ENCODE assay signal across 21 cellular contexts in genomic region chr7:77354914-77355313, GRCh38.
"Had no signal": no experiment of that assay in that cellular context is flagged by ENCODE, and none has a peak within 500 bp of the region (broad histone marks: within the 10 kb centered on the region; RNA-seq: fewer than 3 reads in every experiment).

No MANE protein-coding gene starts in this region.

- ATAC-seq: activated CD4-positive, alpha-beta T cell treated with anti-CD3 and anti-CD28 coated beads for 36 hours; activated CD8-positive, alpha-beta memory T cell treated with anti-CD3 and anti-CD28 coated beads, Interleukin-2, amount 10 ng/mL, durations not matched to agents 7 days and 5 days; left lobe of liver; sciatic nerve had no signal

- H3K27me3 ChIP-seq: brain microvascular endothelial cell, colonic mucosa, neutrophil, transverse colon, uterus had no signal

- H3K4me3 ChIP-seq: colonic mucosa, lung, smooth muscle cell, transverse colon, uterus had no signal

- H3K27ac ChIP-seq: brain microvascular endothelial cell, colonic mucosa, neutrophil, parathyroid adenoma, transverse colon, uterus had no signal

- H3K27me3 Mint-ChIP-seq: activated CD4-positive, alpha-beta T cell treated with anti-CD3 and anti-CD28 coated beads for 36 hours; activated CD8-positive, alpha-beta memory T cell treated with anti-CD3 and anti-CD28 coated beads, Interleukin-2, amount 10 ng/mL, durations not matched to agents 7 days and 5 days; activated naive CD4-positive, alpha-beta T cell treated with anti-CD3 and anti-CD28 coated beads, Interleukin-2, amount 10 ng/mL, durations not matched to agents 7 days and 5 days had no signal

- DNase-seq: activated CD4-positive, alpha-beta memory T cell treated with anti-CD3 and anti-CD28 coated beads, Interleukin-2, amount 10 ng/mL, durations not matched to agents 7 days and 5 days; activated CD4-positive, alpha-beta T cell treated with anti-CD3 and anti-CD28 coated beads for 36 hours; activated CD8-positive, alpha-beta memory T cell treated with anti-CD3 and anti-CD28 coated beads, Interleukin-2, amount 10 ng/mL, durations not matched to agents 7 days and 5 days; activated naive CD4-positive, alpha-beta T cell treated with anti-CD3 and anti-CD28 coated beads, Interleukin-2, amount 10 ng/mL, durations not matched to agents 7 days and 5 days; activated T-cell treated with anti-CD3 and anti-CD28 coated beads, Interleukin-2, amount 50 U/mL, for 1 hour; aorta; brain microvascular endothelial cell; colonic mucosa; erythroblast; hypothalamus; stimulated activated CD4-positive, alpha-beta T cell treated with anti-CD3 and anti-CD28 coated beads, Interleukin-4, amount 100 ng/mL, for 1 hour; substantia nigra; transverse colon; uterus had no signal

- H3K9me3 ChIP-seq: colonic mucosa, neutrophil, transverse colon, uterus had no signal

- H3K27ac Mint-ChIP-seq: activated CD4-positive, alpha-beta memory T cell treated with anti-CD3 and anti-CD28 coated beads, Interleukin-2, amount 10 ng/mL, durations not matched to agents 7 days and 5 days; activated CD4-positive, alpha-beta T cell treated with anti-CD3 and anti-CD28 coated beads for 36 hours; activated CD8-positive, alpha-beta memory T cell treated with anti-CD3 and anti-CD28 coated beads, Interleukin-2, amount 10 ng/mL, durations not matched to agents 7 days and 5 days had no signal

- H3K4me3 Mint-ChIP-seq: activated CD4-positive, alpha-beta memory T cell treated with anti-CD3 and anti-CD28 coated beads, Interleukin-2, amount 10 ng/mL, durations not matched to agents 7 days and 5 days; activated CD4-positive, alpha-beta T cell treated with anti-CD3 and anti-CD28 coated beads for 36 hours; activated CD8-positive, alpha-beta memory T cell treated with anti-CD3 and anti-CD28 coated beads, Interleukin-2, amount 10 ng/mL, durations not matched to agents 7 days and 5 days had no signal

- H3K4me1 ChIP-seq: colonic mucosa, uterus had no signal

- H3K36me3 ChIP-seq: brain microvascular endothelial cell, colonic mucosa, transverse colon, uterus had no signal

- H3K9me3 Mint-ChIP-seq: activated CD4-positive, alpha-beta memory T cell treated with anti-CD3 and anti-CD28 coated beads, Interleukin-2, amount 10 ng/mL, durations not matched to agents 7 days and 5 days; activated naive CD4-positive, alpha-beta T cell treated with anti-CD3 and anti-CD28 coated beads, Interleukin-2, amount 10 ng/mL, durations not matched to agents 7 days and 5 days; T-helper 1 cell treated with Interleukin-12 subunit alpha and Interleukin-12 subunit beta and Interleukin-4 antibody, amounts not matched to agents 30 μg/mL and 1 μg/mL, for 36 hours had no signal
